Comparison of ENCODE assay signal across 26 cellular contexts in genomic region chr10:29253096-29254029, GRCh38. TPM values are rescaled to one million over a fixed set of nuclear protein-coding genes. Genes with fewer than 3 reads are reported as not detected.
DNase-seq lines count a peak whose midpoint lies in the region; ATAC-seq, FAIRE-seq and TF ChIP-seq lines count a peak whose summit lies in the region.
"Had no signal": no experiment of that assay in that cellular context is flagged by ENCODE, and none has a peak within 500 bp of the region (broad histone marks: within the 10 kb centered on the region; RNA-seq: fewer than 3 reads in every experiment).

No MANE protein-coding gene starts in this region.

- H3K36me3 ChIP-seq in mesodermal cell (ENCODE audit: control insufficient read depth, insufficient read depth, low read length) (no peaks in the 10 kb centered on the region), uterus (no peaks in the 10 kb centered on the region)
- H3K36me3 ChIP-seq: colonic mucosa, right lobe of liver had no signal

- H3K4me1 ChIP-seq in right cardiac atrium (ENCODE audit: control insufficient read depth, insufficient read depth, low read length) (peaks cover 13% of the 10 kb centered on the region), mesodermal cell (ENCODE audit: control insufficient read depth, insufficient read depth, low read length, poor library complexity, severe bottlenecking) (peaks cover 62% of the 10 kb centered on the region), uterus (peaks cover 0 to 13% of the 10 kb centered on the region in 2 donors)
- H3K4me1 ChIP-seq: colonic mucosa, right lobe of liver had no signal

- DNase-seq in right cardiac atrium (peak; percentile 43 to 71 (median 64)), Right ventricle myocardium inferior (ENCODE audit: missing footprints) (no peak), uterus (no peak), EL (no peak), NCI-H1436 (lab: John Stamatoyannopoulos, UW) (no peak)
- no peak for DNase-seq in stimulated activated CD4-positive, alpha-beta T cell treated with anti-CD3 and anti-CD28 coated beads, Interleukin-4, amount 100 ng/mL, for 1 hour
- DNase-seq: activated CD4-positive, alpha-beta memory T cell treated with anti-CD3 and anti-CD28 coated beads for 36 hours; activated naive CD4-positive, alpha-beta T cell treated with anti-CD3 and anti-CD28 coated beads, Interleukin-2, amount 10 ng/mL, durations not matched to agents 7 days and 5 days; activated T-cell treated with anti-CD3 and anti-CD28 coated beads, Interleukin-2, amount 50 U/mL, for 1 hour; colonic mucosa; hypothalamus; KG1; kidney; midbrain; NCI-H1092 treated with DMSO at 0.1 percent for 48 hours; NCI-H226; right lobe of liver; Right ventricle myocardium superior; stimulated activated CD4-positive, alpha-beta T cell treated with anti-CD3 and anti-CD28 coated beads, Interleukin-2, amount 100 ng/mL, for 24 hours; stimulated activated naive CD8-positive, alpha-beta T cell treated with anti-CD3 and anti-CD28 coated beads, Interleukin-15, amount 100 ng/mL, for 72 hours; T-helper 1 cell had no signal

- ATAC-seq in right cardiac atrium (no peak), Right ventricle myocardium inferior (no peak)
- ATAC-seq: right lobe of liver; stimulated activated naive CD8-positive, alpha-beta T cell treated with anti-CD3 and anti-CD28 coated beads, Interleukin-15, amount 100 ng/mL, for 72 hours had no signal

- H3K9me3 ChIP-seq in right cardiac atrium (ENCODE audit: control insufficient read depth, low read length): no peaks in the 10 kb centered on the region
- H3K9me3 ChIP-seq in mesodermal cell (ENCODE audit: control insufficient read depth, low read length): peaks cover 3% of the 10 kb centered on the region
- no peaks in the 10 kb centered on the region for H3K9me3 ChIP-seq in uterus
- H3K9me3 ChIP-seq: colonic mucosa, right lobe of liver had no signal

- intact Hi-C loops in right cardiac atrium (cut with DNase I) (no loop called here), Right ventricle myocardium inferior (cut with DNase I) (no loop called here), uterus (cut with DNase I; ENCODE audit: low total_unique reads) (no loop called here)

- TF ChIP-seq CTCF in uterus (IDR thresholded peaks at IDR 0.05): no peak

- peak; percentile 71 for FAIRE-seq in TTC549 (lab: Jason Lieb, UNC)
- FAIRE-seq: kidney had no signal

- H3K27ac ChIP-seq in right cardiac atrium (ENCODE audit: low read length): no peak overlapping the region
- peak overlapping the region; percentile 95 for H3K27ac ChIP-seq in mesodermal cell (ENCODE audit: low read depth, low read length, severe bottlenecking)
- H3K27ac ChIP-seq in uterus: peak overlapping the region; percentile 78 to 89
- H3K27ac ChIP-seq: colonic mucosa, right lobe of liver had no signal

- H3K27me3 ChIP-seq in right cardiac atrium (ENCODE audit: control insufficient read depth, insufficient read depth) (no peaks in the 10 kb centered on the region), uterus (no peaks in the 10 kb centered on the region)
- H3K27me3 ChIP-seq: colonic mucosa, right lobe of liver had no signal

- TF ChIP-seq POLR2A in uterus (IDR thresholded peaks at IDR 0.05): no peak

- 36% methylated on average over 17 of the region's 17 CpGs for WGBS in right cardiac atrium
- WGBS in mesodermal cell (ENCODE audit: insufficient coverage in 2 of 2), 2 experiments: 83 to 92% methylated on average over 17 of the region's 17 CpGs

- no peak overlapping the region for H3K4me3 ChIP-seq in right cardiac atrium (ENCODE audit: low read length)
- no peak overlapping the region for H3K4me3 ChIP-seq in mesodermal cell (ENCODE audit: extremely low read depth, insufficient read depth, low read length, poor library complexity, severe bottlenecking)
- H3K4me3 ChIP-seq in uterus: no peak overlapping the region
- H3K4me3 ChIP-seq: colonic mucosa, right lobe of liver had no signal

RNA-seq across cellular contexts. Expression of gene LYZL1, which starts 35.5 kb away (rescaled TPM):
- total RNA-seq in right cardiac atrium (not detected), Right ventricle myocardium inferior (not detected), uterus (not detected)
- not detected for polyA plus RNA-seq in right cardiac atrium
- polyA plus RNA-seq in mesodermal cell (2013, experiment 1 of 2): not detected
- polyA plus RNA-seq in mesodermal cell (2013, experiment 2 of 2): not detected
- total RNA-seq: activated CD4-positive, alpha-beta memory T cell treated with anti-CD3 and anti-CD28 coated beads for 36 hours; colonic mucosa; H4; kidney; right lobe of liver; Right ventricle myocardium superior; ureter had no signal
- polyA plus RNA-seq: AG04450 had no signal

Comparison
In these comparisons a context has a peak if more than half of its experiments do, and no peak if none do; other contexts are left out.
1. DNase-seq: peak in right cardiac atrium (3 of 3); none in Right ventricle myocardium inferior (single experiment), uterus (0 of 2), stimulated activated CD4-positive, alpha-beta T cell treated with anti-CD3 and anti-CD28 coated beads, Interleukin-4, amount 100 ng/mL, for 1 hour (single experiment), EL (single experiment) and NCI-H1436 (single experiment).